8 cellular contexts compared by ENCODE assay signal in the genomic region with DNA sequence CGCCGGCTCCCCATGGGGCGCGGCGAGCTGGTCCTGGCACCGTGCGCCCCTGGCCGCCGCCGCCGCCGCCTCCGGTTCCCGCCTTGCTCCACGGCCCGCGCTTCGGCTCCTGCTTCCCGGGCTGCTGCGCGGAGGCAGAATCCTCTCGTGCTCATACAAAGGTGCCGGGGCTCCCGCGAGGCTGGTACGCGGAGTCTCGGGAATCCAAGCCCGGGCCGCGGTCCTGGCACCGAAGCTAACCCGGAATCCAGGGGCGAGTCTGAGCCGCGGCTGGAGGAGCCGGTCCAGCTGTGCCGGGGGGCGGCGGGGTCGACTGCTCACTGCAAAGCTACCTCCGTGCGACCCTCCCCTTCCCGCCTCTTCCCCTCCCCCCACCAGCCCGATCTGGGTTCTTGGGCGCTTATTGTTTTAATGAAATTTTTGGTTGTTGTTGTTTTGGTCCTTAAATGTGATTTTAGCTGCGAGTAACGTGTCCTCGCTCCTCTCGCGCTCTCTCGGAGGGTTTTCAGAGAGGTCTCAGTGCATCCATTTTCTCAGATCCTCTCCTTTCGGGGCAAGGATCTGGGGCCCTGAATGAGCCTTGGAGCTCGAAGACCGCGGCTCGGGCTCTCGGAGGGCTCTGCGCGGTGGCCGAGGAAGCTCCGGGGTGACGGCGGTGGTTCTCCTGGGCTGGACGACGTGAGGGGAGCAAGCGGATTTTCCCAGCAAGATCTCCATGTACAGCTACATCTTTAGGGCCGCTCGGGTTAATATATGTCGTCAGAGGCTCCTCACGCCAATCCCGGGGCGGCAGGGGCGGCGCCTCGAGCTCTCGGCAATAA. TPM values are rescaled to one million over a fixed set of nuclear protein-coding genes. Genes with fewer than 3 reads are reported as not detected.
DNase-seq lines count a peak whose midpoint lies in the region; ATAC-seq and TF ChIP-seq lines count a peak whose summit lies in the region.

Gene HAND2 (minus strand): TSS at position 725 of the 821 bp plus-strand sequence. CDS start 940 bp downstream, outside the sequence.

- H3K27me3 Mint-ChIP-seq in Calu3 (ENCODE audit: unreplicated experiment) (no peaks in the 10 kb centered on the region), type B pancreatic cell (peaks cover 93% of the 10 kb centered on the region)

- H3K36me3 Mint-ChIP-seq in Calu3 (ENCODE audit: insufficient read depth, unreplicated experiment) (peaks cover 6% of the 10 kb centered on the region), type B pancreatic cell (peaks cover 23% of the 10 kb centered on the region)

- peaks cover 0 to 7% of the 10 kb centered on the region in 2 donors for H3K36me3 ChIP-seq in ascending aorta

- no peaks in the 10 kb centered on the region for H3K4me1 Mint-ChIP-seq in Calu3 (ENCODE audit: low read depth, unreplicated experiment)
- H3K4me1 Mint-ChIP-seq in type B pancreatic cell (ENCODE audit: unreplicated experiment): peaks cover 5% of the 10 kb centered on the region

- H3K27me3 ChIP-seq in ascending aorta: no peaks in the 10 kb centered on the region

- CTCF ChIA-PET in Calu3 (lab: Charles Lee): interaction anchor here (0.6 to 0.8 kb wide), 4 partner anchors 13 to 531 kb away, joined by 3 to 9 read pairs (median 6); no protein-coding TSS in a partner anchor

- H3K4me3 ChIP-seq in ascending aorta: peak within 1 kb of the TSS; percentile 61 to 93

- H3K27ac Mint-ChIP-seq in Calu3 (ENCODE audit: unreplicated experiment): no peak within 1 kb of the TSS
- peak within 1 kb of the TSS; percentile 95 for H3K27ac Mint-ChIP-seq in type B pancreatic cell

- ATAC-seq in left colon (peak; percentile 55), HG03432 (IDR thresholded peaks at IDR 0.05; ENCODE audit: unreplicated experiment) (no peak)

- H3K9me3 Mint-ChIP-seq in Calu3 (ENCODE audit: low read depth, unreplicated experiment) (peaks cover 2% of the 10 kb centered on the region), type B pancreatic cell (no peaks in the 10 kb centered on the region)

- peak within 1 kb of the TSS; percentile 69 for H3K4me3 Mint-ChIP-seq in Calu3 (ENCODE audit: low read depth, unreplicated experiment)
- H3K4me3 Mint-ChIP-seq in type B pancreatic cell: peak within 1 kb of the TSS; percentile 96

- H3K27ac ChIP-seq in ascending aorta: peak within 1 kb of the TSS; percentile 96 to 97

- H3K9me3 ChIP-seq in ascending aorta: no peaks in the 10 kb centered on the region

- H3K4me1 ChIP-seq in ascending aorta: peaks cover 0 to 4% of the 10 kb centered on the region in 2 donors

- BruUV-seq in Calu3 (replicated peaks; lab: Mats Ljungman, UMichigan): no TSS peak

- peak; percentile 13 for DNase-seq in Calu3
- peak; percentile 47 for DNase-seq in NCI-H1092 treated with DMSO at 0.1 percent for 48 hours (lab: John Stamatoyannopoulos, UW)
- DNase-seq in ascending aorta (ENCODE audit: low spot score in 2 of 2): peak in 1 of 2 donors; percentile 90
- DNase-seq in left colon: peak; percentile 46 to 74
- DNase-seq in type B pancreatic cell (ENCODE audit: extremely low spot score, unreplicated experiment): peak; percentile 74
- DNase-seq in foreskin melanocyte: no peak
- no peak for DNase-seq in activated CD4-positive, alpha-beta T cell treated with anti-CD3 and anti-CD28 coated beads for 48 hours

- TF ChIP-seq CTCF in Calu3 (IDR thresholded peaks at IDR 0.05; ENCODE audit: unreplicated experiment): no peak
- TF ChIP-seq CTCF in ascending aorta (IDR thresholded peaks at IDR 0.05): no peak
- no peak for TF ChIP-seq CTCF in type B pancreatic cell (conservative IDR thresholded peaks at IDR 0.05)

- intact Hi-C loops in Calu3 (cut with micrococcal nuclease; ENCODE audit: unreplicated experiment) (no loop called here), ascending aorta (cut with DNase I) (loop anchor here (1.0 to 5.0 kb wide), 3 partner anchors 9 to 218 kb away; partner anchors contain the start of gene HMGB2), left colon (cut with DNase I, micrococcal nuclease) (loop anchor here in 1 of 2 donors (10.0 kb wide), 1 partner anchor 625 kb away; no protein-coding TSS in a partner anchor)

RNA-seq across cellular contexts. Expression of gene HAND2, which starts in this region (rescaled TPM):
- total RNA-seq in Calu3 (2022): 0.45 TPM in 1 of 2 replicates, not detected in the other
- total RNA-seq in ascending aorta: 6.0 TPM
- total RNA-seq in left colon: 10 to 100 TPM in 1 of 2 donors, 1 to 10 TPM in 1; 2.0 to 18.9 TPM
- 8.3 and 40.3 TPM in 2 replicates for total RNA-seq in type B pancreatic cell (ENCODE audit: low replicate concordance)

Comparison
In these comparisons a context has a peak if more than half of its experiments do, and no peak if none do; other contexts are left out.
1. Peak in DNase-seq in Calu3; RNA of the gene not detected or under 1 TPM.
2. DNase-seq: peak in NCI-H1092 treated with DMSO at 0.1 percent for 48 hours (single experiment), left colon (2 of 2) and type B pancreatic cell (single experiment); none in foreskin melanocyte (single experiment) and activated CD4-positive, alpha-beta T cell treated with anti-CD3 and anti-CD28 coated beads for 48 hours (single experiment).